In genomic region chr12:9745191-9745590, GRCh38 we compare ENCODE assay signal across 1 cellular context.
TF ChIP-seq lines count a peak whose summit lies in the region.

No MANE protein-coding gene starts in this region.

TF ChIP-seq in HepG2, 621 proteins besides CTCF, POLR2A, EP300 and RAD21:
- TF ChIP-seq ATF7 (IDR thresholded peaks at IDR 0.05) (0 out of 2 replicates have a peak, but pooled peaks have one; percentile 4), ATF7 (CRISPR knock-in tag; IDR thresholded peaks at IDR 0.05) (no peak), BCLAF1 (IDR thresholded peaks at IDR 0.05) (no peak)
